In the genomic region with DNA sequence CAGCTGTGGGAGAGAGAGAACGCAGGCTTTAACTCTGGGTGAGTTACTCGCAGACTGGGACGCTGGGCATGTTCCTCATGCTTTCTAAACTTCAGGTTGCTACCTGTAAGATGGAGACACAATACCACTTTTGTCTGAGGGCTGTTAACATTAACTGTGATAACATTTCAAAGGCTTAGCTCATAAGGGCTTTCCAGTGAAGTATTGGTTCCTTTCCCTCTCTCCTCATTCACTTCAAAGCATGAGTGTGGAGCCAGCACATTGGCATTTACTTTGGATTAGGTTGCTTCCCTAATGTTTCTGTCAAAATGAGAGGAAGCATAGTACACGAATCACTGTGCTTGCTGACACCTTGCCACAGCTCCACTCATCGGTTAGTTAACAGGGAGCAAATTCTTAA, we compare ENCODE assay signal across 18 cellular contexts. TPM values are rescaled to one million over a fixed set of nuclear protein-coding genes. Genes with fewer than 3 reads are reported as not detected.
DNase-seq lines count a peak whose midpoint lies in the region; ATAC-seq, FAIRE-seq and TF ChIP-seq lines count a peak whose summit lies in the region.
"Had no signal": no experiment of that assay in that cellular context is flagged by ENCODE, and none has a peak within 500 bp of the region (broad histone marks: within the 10 kb centered on the region; RNA-seq: fewer than 3 reads in every experiment).

No MANE protein-coding gene starts in this region.

- peaks cover 7% of the 10 kb centered on the region; the same call in 1 of the 2 replicates for H4K20me1 ChIP-seq in HepG2 (ENCODE audit: insufficient read depth, low read length)
- H4K20me1 ChIP-seq in neural progenitor cell (ENCODE audit: low read depth), result no peaks in the 10 kb centered on the region

- TF ChIP-seq POLR2A in HepG2 (IDR thresholded peaks at IDR 0.05; ENCODE audit: insufficient read depth in 1 of 2, low read depth in 2 of 2, low read length in 2 of 2), result no peak
- no peak for TF ChIP-seq POLR2A in right lobe of liver (IDR thresholded peaks at IDR 0.05)

- no peaks in the 10 kb centered on the region for H3K36me3 Mint-ChIP-seq in neural progenitor cell

- ATAC-seq in HepG2, result peak; percentile 23
- ATAC-seq in right lobe of liver, result no peak
- no peak for ATAC-seq in foreskin keratinocyte
- ATAC-seq in GM21717 (IDR thresholded peaks at IDR 0.05; ENCODE audit: unreplicated experiment), result no peak
- no peak for ATAC-seq in HG03432 (IDR thresholded peaks at IDR 0.05; ENCODE audit: unreplicated experiment)

- H3K4me3 ChIP-seq in HepG2 (replicated peaks in 1 of 3; ENCODE audit: insufficient read depth in 1 of 3, low read depth in 2 of 3, low read length in 3 of 3) (no peak overlapping the region), right lobe of liver (no peak overlapping the region), neural progenitor cell (no peak overlapping the region)

- no peaks in the 10 kb centered on the region; a peak in 1 of 5 replicates for H3K36me3 ChIP-seq in HepG2 (replicated peaks in 1 of 2; ENCODE audit: control insufficient read depth in 1 of 2, insufficient read depth in 2 of 2, low read length in 2 of 2)
- H3K36me3 ChIP-seq in right lobe of liver, result no peaks in the 10 kb centered on the region
- H3K36me3 ChIP-seq in neural progenitor cell, result no peaks in the 10 kb centered on the region

- TF ChIP-seq CTCF in HepG2 (CRISPR knock-in tag; IDR thresholded peaks at IDR 0.05), result no peak
- TF ChIP-seq CTCF in right lobe of liver (IDR thresholded peaks at IDR 0.05), result no peak
- TF ChIP-seq CTCF in foreskin keratinocyte (conservative IDR thresholded peaks at IDR 0.05), result no peak
- no peak for TF ChIP-seq CTCF in neural progenitor cell (IDR thresholded peaks at IDR 0.05)

- H3K27ac ChIP-seq in HepG2 (ENCODE audit: extremely low read length, insufficient read depth, low read length) (no peak overlapping the region), right lobe of liver (no peak overlapping the region), foreskin keratinocyte (no peak overlapping the region), neural progenitor cell (no peak overlapping the region)
- H3K27ac ChIP-seq: C4-2B had no signal

- H3K79me2 ChIP-seq in HepG2 (ENCODE audit: insufficient read depth, low read length), result no peaks in the 10 kb centered on the region
- H3K79me2 ChIP-seq in neural progenitor cell (ENCODE audit: low read depth), result no peaks in the 10 kb centered on the region

- intact Hi-C loops in HepG2 (cut with micrococcal nuclease; ENCODE audit: unreplicated experiment), result loop anchor here (1.0 kb wide), 1 partner anchor 29 kb away; no protein-coding TSS in a partner anchor
- intact Hi-C loops in right lobe of liver (cut with DNase I), result no loop called here

- H3K27me3 Mint-ChIP-seq in neural progenitor cell (ENCODE audit: insufficient read depth, low read depth), result peaks cover 6% of the 10 kb centered on the region
- H3K27me3 Mint-ChIP-seq: IgD-negative memory B cell had no signal

- POLR2A ChIA-PET in HepG2 (lab: Yijun Ruan, JAX), result interaction anchor here (0.6 kb wide), 1 partner anchor 32 kb away, joined by 3 read pairs; no protein-coding TSS in a partner anchor

- peak in 1 of 2 experiments; percentile 51; a peak in 2 of 4 replicates for TF ChIP-seq EP300 in HepG2 (IDR thresholded peaks at IDR 0.05; ENCODE audit: low read depth in 2 of 2, low read length in 2 of 2)
- 0 out of 2 replicates have a peak, but pooled peaks have one; percentile 11 for TF ChIP-seq EP300 in HepG2 (CRISPR knock-in tag; IDR thresholded peaks at IDR 0.05; ENCODE audit: borderline replicate concordance)

- CTCF ChIA-PET in HepG2 (lab: Yijun Ruan, JAX; ENCODE audit: low intra/inter-chr PET ratio, low total read pairs), result no interaction called here

- H3K27ac Mint-ChIP-seq in neural progenitor cell, result peak overlapping the region; percentile 15

- H3K4me1 Mint-ChIP-seq in neural progenitor cell, result no peaks in the 10 kb centered on the region

- no peaks in the 10 kb centered on the region for H3K27me3 ChIP-seq in HepG2 (ENCODE audit: control insufficient read depth in 1 of 2, insufficient read depth in 2 of 2, low read length in 2 of 2)
- H3K27me3 ChIP-seq in right lobe of liver, result no peaks in the 10 kb centered on the region
- H3K27me3 ChIP-seq in foreskin keratinocyte, result no peaks in the 10 kb centered on the region
- H3K27me3 ChIP-seq in neural progenitor cell, result no peaks in the 10 kb centered on the region

- H3K9me3 Mint-ChIP-seq in neural progenitor cell, result no peaks in the 10 kb centered on the region
- H3K9me3 Mint-ChIP-seq: H9, IgD-negative memory B cell had no signal

- H3F3A ChIP-seq in neural progenitor cell (ENCODE audit: low read depth), result no peaks in the 10 kb centered on the region

- no peak overlapping the region for H3K9ac ChIP-seq in HepG2 (ENCODE audit: insufficient read depth, low read depth, low read length)
- H3K9ac ChIP-seq in neural progenitor cell, result no peak overlapping the region

- H2AFZ ChIP-seq in HepG2 (ENCODE audit: low read length) (no peak overlapping the region), neural progenitor cell (replicated peaks) (no peak overlapping the region)

- BruUV-seq in HepG2 (replicated peaks; lab: Mats Ljungman, UMichigan), result no TSS peak

- in situ Hi-C loops in HepG2 (cut with HindIII; ENCODE audit: extremely low pct_ligation_motif_present, low pct_unique_long_range_greater_than_20kb), result no loop called here

- peaks cover 47% of the 10 kb centered on the region for H3K4me1 ChIP-seq in HepG2 (ENCODE audit: insufficient read depth, low read length)
- peaks cover 0 to 16% (median 8%) of the 10 kb centered on the region in 4 donors for H3K4me1 ChIP-seq in right lobe of liver
- H3K4me1 ChIP-seq in foreskin keratinocyte, result peaks cover 52% of the 10 kb centered on the region
- no peaks in the 10 kb centered on the region for H3K4me1 ChIP-seq in neural progenitor cell

- FAIRE-seq in HepG2 (lab: Jason Lieb, UNC), result no peak

- H3K4me3 Mint-ChIP-seq in neural progenitor cell, result no peak overlapping the region
- H3K4me3 Mint-ChIP-seq: H9, IgD-negative memory B cell had no signal

- DNase-seq in HepG2 (ENCODE audit: low spot score), result peak; percentile 72
- no peak for DNase-seq in right lobe of liver
- peak; percentile 49 to 62 for DNase-seq in foreskin keratinocyte
- no peak for DNase-seq in neural progenitor cell (ENCODE audit: low spot score)
- no peak for DNase-seq in stimulated activated CD4-positive, alpha-beta T cell treated with anti-CD3 and anti-CD28 coated beads, Interleukin-4, amount 100 ng/mL, for 1 hour
- no peak for DNase-seq in activated CD4-positive, alpha-beta T cell treated with anti-CD3 and anti-CD28 coated beads for 4 hours
- DNase-seq: DMS153, EL, H9, MV-4-11, NCI-H1436, NCI-H2081 treated with DMSO at 0.1 percent for 48 hours, NCI-H345, NCI-H526 treated with DMSO at 0.1 percent for 48 hours had no signal

- H3K9me3 ChIP-seq in HepG2 (ENCODE audit: low read length) (no peaks in the 10 kb centered on the region), right lobe of liver (no peaks in the 10 kb centered on the region), neural progenitor cell (ENCODE audit: low read depth) (no peaks in the 10 kb centered on the region)

- no peak for TF ChIP-seq RAD21 in HepG2 (CRISPR knock-in tag; IDR thresholded peaks at IDR 0.05)

- WGBS in HepG2 (ENCODE audit: low lambda C conversion rate), result 42% methylated on average over 5 of the region's 5 CpGs
- WGBS in right lobe of liver (ENCODE audit: insufficient coverage, low coverage, low lambda C conversion rate, missing lambda C conversion rate), result 50% methylated on average over 2 of the region's 5 CpGs

- H3K4me2 ChIP-seq in HepG2 (ENCODE audit: low read depth, low read length) (no peak overlapping the region), neural progenitor cell (no peak overlapping the region)

TF ChIP-seq in HepG2, 621 proteins besides CTCF, POLR2A, EP300 and RAD21 (continues in another document):
- 0 out of 2 replicates have a peak, but pooled peaks have one; percentile 30 for TF ChIP-seq GATAD2A (CRISPR knock-in tag; IDR thresholded peaks at IDR 0.05)
- TF ChIP-seq FOSL2 (CRISPR knock-in tag; IDR thresholded peaks at IDR 0.05), result 0 out of 2 replicates have a peak, but pooled peaks have one; percentile 29

RNA-seq across cellular contexts. Expression of a gene that starts 30.2 kb away (rescaled TPM):
- 54.6 and 73.5 TPM in 2 replicates for total RNA-seq in HepG2 (2016; rRNA removed; fragmentation: Illumina TruSeq; extraction: Trizol)
- total RNA-seq in HepG2 (2016; cell fraction: cytosol; rRNA removed; fragmentation: Illumina TruSeq; extraction: Trizol; ENCODE audit: low read depth), result 42.1 and 49.7 TPM in 2 replicates
- total RNA-seq in HepG2 (2016; cell fraction: insoluble cytoplasmic fraction; rRNA removed; fragmentation: Illumina TruSeq; extraction: Trizol), result 62.3 and 69.8 TPM in 2 replicates
- total RNA-seq in HepG2 (2016; cell fraction: membrane; rRNA removed; fragmentation: Illumina TruSeq; extraction: Trizol), result 63.4 and 67.9 TPM in 2 replicates
- total RNA-seq in HepG2 (2016; cell fraction: nucleus; rRNA removed; fragmentation: Illumina TruSeq; extraction: Trizol), result 85.3 and 102 TPM in 2 replicates
- polyA plus RNA-seq in HepG2 (2011; rRNA removed), result 316 and 481 TPM in 2 replicates
- 173 and 253 TPM in 2 replicates for polyA plus RNA-seq in HepG2 (2011; cell fraction: cytosol; rRNA removed)
- polyA plus RNA-seq in HepG2 (2011; cell fraction: nucleus; rRNA removed), result 137 and 144 TPM in 2 replicates
- 326 and 528 TPM in 2 replicates for polyA plus RNA-seq in HepG2 (2012)
- polyA plus RNA-seq in HepG2 (2016; cell fraction: cytosol; fragmentation: Illumina TruSeq; extraction: Trizol; ENCODE audit: low read depth), result 54.6 and 62.8 TPM in 2 replicates
- 59.5 and 66.9 TPM in 2 replicates for polyA plus RNA-seq in HepG2 (2016; cell fraction: insoluble cytoplasmic fraction; fragmentation: Illumina TruSeq; extraction: Trizol; ENCODE audit: low read depth)
- polyA plus RNA-seq in HepG2 (2016; cell fraction: membrane; fragmentation: Illumina TruSeq; extraction: Trizol; ENCODE audit: low read depth), result 65.7 and 73.3 TPM in 2 replicates
- polyA plus RNA-seq in HepG2 (2016; cell fraction: nucleus; fragmentation: Illumina TruSeq; extraction: Trizol; ENCODE audit: insufficient read depth, low read depth), result 147 and 181 TPM in 2 replicates
- polyA minus RNA-seq in HepG2 (2011; rRNA and poly(A)+ RNA removed; ENCODE audit: low replicate concordance), result 1.5 and 94.5 TPM in 2 replicates
- polyA minus RNA-seq in HepG2 (2011; cell fraction: cytosol; rRNA and poly(A)+ RNA removed), result 66.4 and 81.9 TPM in 2 replicates
- polyA minus RNA-seq in HepG2 (2011; cell fraction: nucleus; rRNA and poly(A)+ RNA removed), result 257 and 299 TPM in 2 replicates
- 10 to 100 TPM; 13.0 to 53.9 (median 18.9) TPM for total RNA-seq in right lobe of liver
- total RNA-seq in foreskin keratinocyte, result 16.4 and 19.2 TPM in 2 replicates
- polyA plus RNA-seq in foreskin keratinocyte, result 14.1 and 14.9 TPM in 2 replicates
- 22.7 and 32.2 TPM in 2 replicates for total RNA-seq in neural progenitor cell (ENCODE audit: low replicate concordance)

Comparison
In these comparisons a context has a peak if more than half of its experiments do, and no peak if none do; other contexts are left out.
1. DNase-seq: peak in HepG2 (single experiment) and foreskin keratinocyte (2 of 2); none in right lobe of liver (0 of 3), neural progenitor cell (single experiment), stimulated activated CD4-positive, alpha-beta T cell treated with anti-CD3 and anti-CD28 coated beads, Interleukin-4, amount 100 ng/mL, for 1 hour (single experiment) and activated CD4-positive, alpha-beta T cell treated with anti-CD3 and anti-CD28 coated beads for 4 hours (0 of 2).